12 cellular contexts compared by ENCODE assay signal in the genomic region with DNA sequence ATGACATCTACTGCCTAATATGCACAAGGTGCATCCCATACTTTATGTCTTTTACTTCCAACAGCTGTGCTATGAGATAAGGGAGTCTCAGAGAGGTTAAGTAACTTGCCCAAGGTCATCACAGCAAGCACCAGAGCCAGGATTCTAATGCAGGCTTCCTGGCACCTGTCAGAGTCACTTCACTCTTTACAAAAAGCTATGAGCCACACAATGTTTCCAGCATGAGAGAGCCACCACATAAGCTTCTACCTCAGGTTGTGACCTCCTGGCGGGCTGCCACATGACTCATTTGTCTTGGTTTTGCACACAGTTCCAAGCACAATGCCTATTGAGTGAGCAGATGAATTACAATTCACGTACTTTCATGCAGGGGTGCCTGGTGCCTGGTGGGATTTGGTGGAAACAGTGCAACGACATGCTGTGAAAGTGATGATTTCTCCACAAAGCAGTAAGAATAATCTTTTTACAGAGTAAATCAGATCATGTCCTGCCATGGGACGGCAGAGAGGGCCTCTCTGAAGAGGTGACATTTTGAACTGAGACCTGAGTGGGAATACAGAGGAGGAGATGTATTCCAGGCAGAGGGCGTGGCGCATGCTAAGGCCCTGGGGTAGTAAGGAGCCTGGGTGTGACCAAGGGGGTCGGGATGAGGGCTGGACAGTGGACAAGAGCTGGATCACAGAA. TPM values are rescaled to one million over a fixed set of nuclear protein-coding genes. Genes with fewer than 3 reads are reported as not detected.
A peak's percentile ranks its signal among the peaks of the same experiment; 100 is the strongest.
DNase-seq lines count a peak whose midpoint lies in the region; ATAC-seq and TF ChIP-seq lines count a peak whose summit lies in the region.
"Had no signal": no experiment of that assay in that cellular context is flagged by ENCODE, and none has a peak within 500 bp of the region (broad histone marks: within the 10 kb centered on the region; RNA-seq: fewer than 3 reads in every experiment).

No MANE protein-coding gene starts in this region.

- H3K27me3 Mint-ChIP-seq in GM23338 (ENCODE audit: insufficient read depth, low read depth, poor library complexity), result peaks cover 9% of the 10 kb centered on the region

- H3K4me3 ChIP-seq in Panc1 (ENCODE audit: low read depth in 2 of 2, low read length in 2 of 2) (no peak overlapping the region), epithelial cell of esophagus (ENCODE audit: low read length) (no peak overlapping the region), GM23338 (no peak overlapping the region)
- H3K4me3 ChIP-seq: BLaER1 had no signal

- peaks cover 2% of the 10 kb centered on the region; the same call in 1 of the 3 replicates for H3K9me3 Mint-ChIP-seq in GM23338

- intact Hi-C loops in Panc1 (cut with micrococcal nuclease; ENCODE audit: unreplicated experiment), result no loop called here

- no peaks in the 10 kb centered on the region for H4K20me1 ChIP-seq in GM23338 (replicated peaks; ENCODE audit: insufficient read depth)
- H4K20me1 ChIP-seq: BLaER1 had no signal

- peak; percentile 5 for DNase-seq in activated CD8-positive, alpha-beta memory T cell treated with anti-CD3 and anti-CD28 coated beads, Interleukin-2, amount 50 U/mL, for 24 hours (ENCODE audit: extremely low read depth)
- DNase-seq in activated CD8-positive, alpha-beta memory T cell treated with anti-CD3 and anti-CD28 coated beads, Interleukin-2, amount 50 U/mL, for 4 hours, result no peak
- peak; percentile 53 for DNase-seq in Panc1 (ENCODE audit: low read depth, low spot score)
- DNase-seq in epithelial cell of esophagus (ENCODE audit: low read depth), result peak; percentile 26
- DNase-seq in stimulated activated CD4-positive, alpha-beta T cell treated with anti-CD3 and anti-CD28 coated beads, TNF-alpha, amount 100 ng/mL, for 48 hours (ENCODE audit: low read depth in 3 of 3), result peak; percentile 23 to 54 (median 31)
- no peak for DNase-seq in islet precursor cell
- no peak for DNase-seq in GM23338 (ENCODE audit: low spot score)
- DNase-seq: HFFc6, kidney glomerular epithelial cell had no signal

- no TSS peak for BruUV-seq in Panc1 (replicated peaks; lab: Mats Ljungman, UMichigan)

- no peak overlapping the region for H3K4me2 ChIP-seq in GM23338
- H3K4me2 ChIP-seq: BLaER1 had no signal

- TF ChIP-seq CTCF in Panc1 (IDR thresholded peaks at IDR 0.05) (no peak), epithelial cell of esophagus (IDR thresholded peaks at IDR 0.05; ENCODE audit: insufficient read depth, low read depth, low read length, missing control alignments) (no peak), GM23338 (conservative IDR thresholded peaks at IDR 0.05; ENCODE audit: low read depth in 2 of 2) (no peak)

- no peaks in the 10 kb centered on the region for H3K4me1 ChIP-seq in Panc1 (ENCODE audit: control insufficient read depth, insufficient read depth, low read length)
- no peaks in the 10 kb centered on the region for H3K4me1 ChIP-seq in GM23338 (ENCODE audit: insufficient read depth)

- H2AFZ ChIP-seq in GM23338, result no peak overlapping the region

- no peaks in the 10 kb centered on the region for H3K9me3 ChIP-seq in Panc1 (ENCODE audit: control insufficient read depth, insufficient read depth, low read depth, low read length)
- H3K9me3 ChIP-seq: BLaER1 had no signal

- in situ Hi-C loops in Panc1 (cut with HindIII; ENCODE audit: low pct_unique_long_range_greater_than_20kb, low sequenced_read_pairs), result no loop called here

- no peaks in the 10 kb centered on the region for H3F3A ChIP-seq in GM23338 (replicated peaks; ENCODE audit: low read depth)

- H3K9me2 ChIP-seq in GM23338 (ENCODE audit: insufficient read depth), result no peaks in the 10 kb centered on the region

- no peak overlapping the region; the same call in 1 of the 2 replicates for H3K27ac Mint-ChIP-seq in GM23338
- H3K27ac Mint-ChIP-seq: HFFc6 had no signal

- CTCF ChIA-PET in Panc1 (lab: Charles Lee), result no interaction called here

- H3K4me3 Mint-ChIP-seq in GM23338, result no peak overlapping the region
- H3K4me3 Mint-ChIP-seq: HFFc6 had no signal

- H3K27ac ChIP-seq in Panc1 (ENCODE audit: low read length), result no peak overlapping the region
- H3K27ac ChIP-seq in GM23338 (ENCODE audit: low read depth), result no peak overlapping the region
- H3K27ac ChIP-seq: BLaER1 had no signal

- H3K27me3 ChIP-seq in Panc1 (ENCODE audit: control insufficient read depth, insufficient read depth, low read length) (no peaks in the 10 kb centered on the region), GM23338 (ENCODE audit: insufficient read depth) (no peaks in the 10 kb centered on the region)
- H3K27me3 ChIP-seq: BLaER1 had no signal

- peaks cover 3% of the 10 kb centered on the region; the same call in 2 of the 3 replicates for H3K4me1 Mint-ChIP-seq in GM23338

- H3K36me3 ChIP-seq in Panc1 (ENCODE audit: control insufficient read depth, insufficient read depth, low read length), result no peaks in the 10 kb centered on the region
- H3K36me3 ChIP-seq in GM23338 (ENCODE audit: insufficient read depth), result no peaks in the 10 kb centered on the region
- H3K36me3 ChIP-seq: BLaER1 had no signal

- H3K36me3 Mint-ChIP-seq in GM23338 (ENCODE audit: low read depth), result no peaks in the 10 kb centered on the region

- ATAC-seq in Panc1 (peak; percentile 68), GM23338 (no peak), GM21367 (IDR thresholded peaks at IDR 0.05; ENCODE audit: unreplicated experiment) (no peak)

- H3K79me2 ChIP-seq in GM23338 (replicated peaks; ENCODE audit: insufficient read depth), result no peaks in the 10 kb centered on the region

- POLR2A ChIA-PET in Panc1 (lab: Charles Lee), result no interaction called here

TF ChIP-seq in GM23338, 12 proteins besides CTCF, POLR2A, EP300 and RAD21 (continues in another document):
- TF ChIP-seq POLR2AphosphoS5 (IDR thresholded peaks at IDR 0.05; ENCODE audit: low read depth) (no peak), CREB1 (CRISPR knock-in tag; IDR thresholded peaks at IDR 0.05; ENCODE audit: low read depth) (no peak), ZNF114 (CRISPR knock-in tag; IDR thresholded peaks at IDR 0.05) (no peak), EZH2phosphoT487 (IDR thresholded peaks at IDR 0.05; ENCODE audit: unreplicated experiment) (no peak), ZNF331 (CRISPR knock-in tag; IDR thresholded peaks at IDR 0.05; ENCODE audit: low read depth) (no peak), JUNB (IDR thresholded peaks at IDR 0.05; ENCODE audit: unreplicated experiment) (no peak)
- TF ChIP-seq, protein P1, sequence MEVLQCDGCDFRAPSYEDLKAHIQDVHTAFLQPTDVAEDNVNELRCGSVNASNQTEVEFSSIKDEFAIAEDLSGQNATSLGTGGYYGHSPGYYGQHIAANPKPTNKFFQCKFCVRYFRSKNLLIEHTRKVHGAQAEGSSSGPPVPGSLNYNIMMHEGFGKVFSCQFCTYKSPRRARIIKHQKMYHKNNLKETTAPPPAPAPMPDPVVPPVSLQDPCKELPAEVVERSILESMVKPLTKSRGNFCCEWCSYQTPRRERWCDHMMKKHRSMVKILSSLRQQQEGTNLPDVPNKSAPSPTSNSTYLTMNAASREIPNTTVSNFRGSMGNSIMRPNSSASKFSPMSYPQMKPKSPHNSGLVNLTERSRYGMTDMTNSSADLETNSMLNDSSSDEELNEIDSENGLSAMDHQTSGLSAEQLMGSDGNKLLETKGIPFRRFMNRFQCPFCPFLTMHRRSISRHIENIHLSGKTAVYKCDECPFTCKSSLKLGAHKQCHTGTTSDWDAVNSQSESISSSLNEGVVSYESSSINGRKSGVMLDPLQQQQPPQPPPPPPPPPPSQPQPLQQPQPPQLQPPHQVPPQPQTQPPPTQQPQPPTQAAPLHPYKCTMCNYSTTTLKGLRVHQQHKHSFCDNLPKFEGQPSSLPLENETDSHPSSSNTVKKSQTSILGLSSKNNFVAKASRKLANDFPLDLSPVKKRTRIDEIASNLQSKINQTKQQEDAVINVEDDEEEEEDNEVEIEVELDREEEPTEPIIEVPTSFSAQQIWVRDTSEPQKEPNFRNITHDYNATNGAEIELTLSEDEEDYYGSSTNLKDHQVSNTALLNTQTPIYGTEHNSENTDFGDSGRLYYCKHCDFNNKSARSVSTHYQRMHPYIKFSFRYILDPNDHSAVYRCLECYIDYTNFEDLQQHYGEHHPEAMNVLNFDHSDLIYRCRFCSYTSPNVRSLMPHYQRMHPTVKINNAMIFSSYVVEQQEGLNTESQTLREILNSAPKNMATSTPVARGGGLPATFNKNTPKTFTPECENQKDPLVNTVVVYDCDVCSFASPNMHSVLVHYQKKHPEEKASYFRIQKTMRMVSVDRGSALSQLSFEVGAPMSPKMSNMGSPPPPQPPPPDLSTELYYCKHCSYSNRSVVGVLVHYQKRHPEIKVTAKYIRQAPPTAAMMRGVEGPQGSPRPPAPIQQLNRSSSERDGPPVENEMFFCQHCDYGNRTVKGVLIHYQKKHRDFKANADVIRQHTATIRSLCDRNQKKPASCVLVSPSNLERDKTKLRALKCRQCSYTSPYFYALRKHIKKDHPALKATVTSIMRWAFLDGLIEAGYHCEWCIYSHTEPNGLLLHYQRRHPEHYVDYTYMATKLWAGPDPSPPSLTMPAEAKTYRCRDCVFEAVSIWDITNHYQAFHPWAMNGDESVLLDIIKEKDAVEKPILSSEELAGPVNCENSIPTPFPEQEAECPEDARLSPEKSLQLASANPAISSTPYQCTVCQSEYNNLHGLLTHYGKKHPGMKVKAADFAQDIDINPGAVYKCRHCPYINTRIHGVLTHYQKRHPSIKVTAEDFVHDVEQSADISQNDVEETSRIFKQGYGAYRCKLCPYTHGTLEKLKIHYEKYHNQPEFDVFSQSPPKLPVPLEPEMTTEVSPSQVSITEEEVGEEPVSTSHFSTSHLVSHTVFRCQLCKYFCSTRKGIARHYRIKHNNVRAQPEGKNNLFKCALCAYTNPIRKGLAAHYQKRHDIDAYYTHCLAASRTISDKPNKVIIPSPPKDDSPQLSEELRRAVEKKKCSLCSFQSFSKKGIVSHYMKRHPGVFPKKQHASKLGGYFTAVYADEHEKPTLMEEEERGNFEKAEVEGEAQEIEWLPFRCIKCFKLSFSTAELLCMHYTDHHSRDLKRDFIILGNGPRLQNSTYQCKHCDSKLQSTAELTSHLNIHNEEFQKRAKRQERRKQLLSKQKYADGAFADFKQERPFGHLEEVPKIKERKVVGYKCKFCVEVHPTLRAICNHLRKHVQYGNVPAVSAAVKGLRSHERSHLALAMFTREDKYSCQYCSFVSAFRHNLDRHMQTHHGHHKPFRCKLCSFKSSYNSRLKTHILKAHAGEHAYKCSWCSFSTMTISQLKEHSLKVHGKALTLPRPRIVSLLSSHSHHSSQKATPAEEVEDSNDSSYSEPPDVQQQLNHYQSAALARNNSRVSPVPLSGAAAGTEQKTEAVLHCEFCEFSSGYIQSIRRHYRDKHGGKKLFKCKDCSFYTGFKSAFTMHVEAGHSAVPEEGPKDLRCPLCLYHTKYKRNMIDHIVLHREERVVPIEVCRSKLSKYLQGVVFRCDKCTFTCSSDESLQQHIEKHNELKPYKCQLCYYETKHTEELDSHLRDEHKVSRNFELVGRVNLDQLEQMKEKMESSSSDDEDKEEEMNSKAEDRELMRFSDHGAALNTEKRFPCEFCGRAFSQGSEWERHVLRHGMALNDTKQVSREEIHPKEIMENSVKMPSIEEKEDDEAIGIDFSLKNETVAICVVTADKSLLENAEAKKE (CRISPR knock-in tag; IDR thresholded peaks at IDR 0.05), result no peak

RNA-seq across cellular contexts. Expression of a gene that starts 53.2 kb away (rescaled TPM):
- not detected for total RNA-seq in Panc1 (2021; ENCODE audit: unreplicated experiment)
- polyA plus RNA-seq in Panc1 (2012; ENCODE audit: insufficient read length), result not detected
- 0.12 TPM in 1 of 2 replicates, not detected in the other for total RNA-seq in GM23338 (2014; rRNA removed; shearing (Covaris generic))
- not detected in 2 replicates for polyA plus RNA-seq in GM23338 (2016; fragmentation: Nextera tagmentation; extraction: Ambion mirVana)
- total RNA-seq: activated CD8-positive, alpha-beta memory T cell treated with anti-CD3 and anti-CD28 coated beads for 36 hours; HFFc6 had no signal

Comparison
In these comparisons a context has a peak if more than half of its experiments do, and no peak if none do; other contexts are left out.
1. DNase-seq: peak in activated CD8-positive, alpha-beta memory T cell treated with anti-CD3 and anti-CD28 coated beads, Interleukin-2, amount 50 U/mL, for 24 hours (single experiment), Panc1 (single experiment), epithelial cell of esophagus (single experiment) and stimulated activated CD4-positive, alpha-beta T cell treated with anti-CD3 and anti-CD28 coated beads, TNF-alpha, amount 100 ng/mL, for 48 hours (3 of 3); none in activated CD8-positive, alpha-beta memory T cell treated with anti-CD3 and anti-CD28 coated beads, Interleukin-2, amount 50 U/mL, for 4 hours (single experiment), islet precursor cell (single experiment) and GM23338 (single experiment).